20 cellular contexts compared by ENCODE assay signal in genomic region chr11:45643585-45643984, GRCh38. TPM values are rescaled to one million over a fixed set of nuclear protein-coding genes. Genes with fewer than 3 reads are reported as not detected.
"Had no signal": no experiment of that assay in that cellular context is flagged by ENCODE, and none has a peak within 500 bp of the region (broad histone marks: within the 10 kb centered on the region; RNA-seq: fewer than 3 reads in every experiment).

No MANE protein-coding gene starts in this region.

- ATAC-seq: activated T-cell treated with anti-CD3 and anti-CD28 coated beads, Interleukin-2, amount 50 U/mL, for 72 hours; heart left ventricle; lower lobe of right lung; naive thymus-derived CD4-positive, alpha-beta T cell; psoas muscle; SK-N-SH treated with all-trans-retinoic acid at 6 μM for 48 hours; T-cell; WTC11 had no signal

- H3K4me3 Mint-ChIP-seq: activated naive CD4-positive, alpha-beta T cell treated with anti-CD3 and anti-CD28 coated beads, Interleukin-2, amount 10 ng/mL, durations not matched to agents 7 days and 5 days; activated T-cell treated with anti-CD3 and anti-CD28 coated beads, Interleukin-2, amount 50 U/mL, for 72 hours; naive thymus-derived CD4-positive, alpha-beta T cell; stimulated activated naive CD8-positive, alpha-beta T cell treated with anti-CD3 and anti-CD28 coated beads, Interleukin-15, Interleukin-2, amounts not matched to agents 100 ng/mL and 50 ng/mL, for 24 hours; T-cell; T-helper 2 cell treated with Interferon-gamma antibody and Interleukin-4, amounts not matched to agents 5 μg/mL and 100 μg/mL, for 36 hours; WTC11 had no signal

- H3K27ac ChIP-seq: colonic mucosa, epithelial cell of prostate, heart left ventricle, lower lobe of right lung, ovary, psoas muscle, right atrium auricular region, tibial artery had no signal

- H3K27me3 ChIP-seq: colonic mucosa, ovary, right atrium auricular region had no signal

- H3K4me3 ChIP-seq: colonic mucosa, heart left ventricle, lower lobe of right lung, ovary, psoas muscle, right atrium auricular region, tibial artery had no signal

- H3K4me1 Mint-ChIP-seq: activated naive CD4-positive, alpha-beta T cell treated with anti-CD3 and anti-CD28 coated beads, Interleukin-2, amount 10 ng/mL, durations not matched to agents 7 days and 5 days had no signal

- H3K9me3 ChIP-seq: colonic mucosa, lower lobe of right lung, ovary, psoas muscle had no signal

- H3K9me3 Mint-ChIP-seq: activated naive CD4-positive, alpha-beta T cell treated with anti-CD3 and anti-CD28 coated beads, Interleukin-2, amount 10 ng/mL, durations not matched to agents 7 days and 5 days; T-helper 2 cell treated with Interferon-gamma antibody and Interleukin-4, amounts not matched to agents 5 μg/mL and 100 μg/mL, for 36 hours had no signal

- H3K27ac Mint-ChIP-seq: activated naive CD4-positive, alpha-beta T cell treated with anti-CD3 and anti-CD28 coated beads, Interleukin-2, amount 10 ng/mL, durations not matched to agents 7 days and 5 days; activated T-cell treated with anti-CD3 and anti-CD28 coated beads, Interleukin-2, amount 50 U/mL, for 72 hours; naive thymus-derived CD4-positive, alpha-beta T cell; stimulated activated naive CD8-positive, alpha-beta T cell treated with anti-CD3 and anti-CD28 coated beads, Interleukin-15, Interleukin-2, amounts not matched to agents 100 ng/mL and 50 ng/mL, for 24 hours; T-cell; T-helper 2 cell treated with Interferon-gamma antibody and Interleukin-4, amounts not matched to agents 5 μg/mL and 100 μg/mL, for 36 hours; WTC11 had no signal

- H3K36me3 ChIP-seq: colonic mucosa, heart left ventricle, lower lobe of right lung, ovary, right atrium auricular region, tibial artery had no signal

- H3K4me1 ChIP-seq: colonic mucosa, lower lobe of right lung, psoas muscle, right atrium auricular region, tibial artery had no signal

- H3K36me3 Mint-ChIP-seq: activated naive CD4-positive, alpha-beta T cell treated with anti-CD3 and anti-CD28 coated beads, Interleukin-2, amount 10 ng/mL, durations not matched to agents 7 days and 5 days; WTC11 had no signal

- DNase-seq: activated effector memory CD4-positive, alpha-beta T cell treated with Interleukin-2 at 50 U/mL for 16 hours; activated naive CD4-positive, alpha-beta T cell treated with anti-CD3 and anti-CD28 coated beads, Interleukin-2, amount 10 ng/mL, durations not matched to agents 7 days and 5 days; activated T-cell treated with anti-CD3 and anti-CD28 coated beads, Interleukin-2, amount 50 U/mL, for 72 hours; amygdala; colonic mucosa; heart left ventricle; lower lobe of right lung; mesendoderm; naive thymus-derived CD4-positive, alpha-beta T cell; ovary; psoas muscle; stimulated activated CD4-positive, alpha-beta T cell treated with anti-CD3 and anti-CD28 coated beads, Interleukin-4, amount 100 ng/mL, for 4 hours; T-cell; tibial artery had no signal

RNA-seq across cellular contexts. Expression of gene CHST1, which starts 21.8 kb away (rescaled TPM):
- total RNA-seq: naive thymus-derived CD4-positive, alpha-beta T cell had no signal
